2 cellular contexts compared by ENCODE assay signal in genomic region chr2:8836979-8837794, GRCh38.
TF ChIP-seq lines count a peak whose summit lies in the region.

TSS of gene KIDINS220 (minus strand) at chr2:8837613. CDS start at chr2:8827093, 10,520 bp downstream.

TF ChIP-seq in IMR-90, 13 proteins besides CTCF, POLR2A, EP300 and RAD21 (continued from another document):
- TF ChIP-seq BHLHE40 (IDR thresholded peaks at IDR 0.05; ENCODE audit: low read depth, low read length): peak; percentile 73
- TF ChIP-seq FOS (IDR thresholded peaks at IDR 0.05; ENCODE audit: low read depth, low read length): no peak
- peak; percentile 93 for TF ChIP-seq USF2 (IDR thresholded peaks at IDR 0.05; ENCODE audit: low read depth, low read length)
- no peak for TF ChIP-seq CEBPB (IDR thresholded peaks at IDR 0.05; ENCODE audit: low read depth, low read length)
- no peak for TF ChIP-seq MAFK (IDR thresholded peaks at IDR 0.05; ENCODE audit: low read depth, low read length)
- TF ChIP-seq NFE2L2 (IDR thresholded peaks at IDR 0.05; ENCODE audit: low read depth, low read length): no peak

TF ChIP-seq in PFSK-1, 5 proteins besides CTCF, POLR2A, EP300 and RAD21 (continued from another document):
- TF ChIP-seq TAF1 (IDR thresholded peaks at IDR 0.05; ENCODE audit: borderline replicate concordance, insufficient read depth, low read length): peak; percentile 84; the same call in 1 of the 2 replicates
TF ChIP-seq in PFSK-1: peak in this region for 2.
